In the genomic region with DNA sequence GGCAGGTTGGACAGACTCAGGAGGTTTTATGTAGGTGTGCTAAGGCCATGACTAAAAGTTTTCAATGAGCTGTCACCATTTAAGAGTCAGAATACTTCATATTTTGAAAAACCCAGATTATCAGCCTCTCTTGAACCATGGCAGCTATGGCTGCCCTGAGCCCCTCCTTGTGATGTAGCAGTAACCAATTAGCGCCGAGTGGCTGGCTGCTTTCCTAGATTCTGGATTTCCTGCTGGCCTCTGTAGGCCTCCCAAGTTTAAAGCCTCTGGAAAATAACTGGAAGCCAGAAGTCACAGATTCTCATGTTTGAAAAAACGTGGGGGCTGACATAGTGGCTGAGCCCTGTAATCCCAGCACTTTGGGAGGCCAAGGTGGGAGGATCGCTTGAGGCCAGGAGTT, we compare ENCODE assay signal across 3 cellular contexts.
TF ChIP-seq lines count a peak whose summit lies in the region.

No MANE protein-coding gene starts in this region.

TF ChIP-seq in liver, 16 proteins besides CTCF, POLR2A, EP300 and RAD21:
- TF ChIP-seq, protein P1, sequence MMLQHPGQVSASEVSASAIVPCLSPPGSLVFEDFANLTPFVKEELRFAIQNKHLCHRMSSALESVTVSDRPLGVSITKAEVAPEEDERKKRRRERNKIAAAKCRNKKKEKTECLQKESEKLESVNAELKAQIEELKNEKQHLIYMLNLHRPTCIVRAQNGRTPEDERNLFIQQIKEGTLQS (IDR thresholded peaks at IDR 0.05) = no peak
- TF ChIP-seq RXRA (IDR thresholded peaks at IDR 0.05) (no peak), YY1 (IDR thresholded peaks at IDR 0.05) (no peak), HNF4G (IDR thresholded peaks at IDR 0.05) (no peak), EGR1 (IDR thresholded peaks at IDR 0.05; ENCODE audit: low read depth in 2 of 2) (no peak), NR2F2 (IDR thresholded peaks at IDR 0.05) (no peak), TAF1 (conservative IDR thresholded peaks at IDR 0.05) (no peak), HNF4A (conservative IDR thresholded peaks at IDR 0.05) (no peak), JUND (IDR thresholded peaks at IDR 0.05) (no peak), GABPA (IDR thresholded peaks at IDR 0.05 in 1 of 2, conservative IDR thresholded peaks at IDR 0.05 in 1 of 2) (no peak), FOXA1 (IDR thresholded peaks at IDR 0.05) (no peak), FOXA2 (IDR thresholded peaks at IDR 0.05) (no peak), SP1 (IDR thresholded peaks at IDR 0.05) (no peak)
- TF ChIP-seq, protein P2, sequence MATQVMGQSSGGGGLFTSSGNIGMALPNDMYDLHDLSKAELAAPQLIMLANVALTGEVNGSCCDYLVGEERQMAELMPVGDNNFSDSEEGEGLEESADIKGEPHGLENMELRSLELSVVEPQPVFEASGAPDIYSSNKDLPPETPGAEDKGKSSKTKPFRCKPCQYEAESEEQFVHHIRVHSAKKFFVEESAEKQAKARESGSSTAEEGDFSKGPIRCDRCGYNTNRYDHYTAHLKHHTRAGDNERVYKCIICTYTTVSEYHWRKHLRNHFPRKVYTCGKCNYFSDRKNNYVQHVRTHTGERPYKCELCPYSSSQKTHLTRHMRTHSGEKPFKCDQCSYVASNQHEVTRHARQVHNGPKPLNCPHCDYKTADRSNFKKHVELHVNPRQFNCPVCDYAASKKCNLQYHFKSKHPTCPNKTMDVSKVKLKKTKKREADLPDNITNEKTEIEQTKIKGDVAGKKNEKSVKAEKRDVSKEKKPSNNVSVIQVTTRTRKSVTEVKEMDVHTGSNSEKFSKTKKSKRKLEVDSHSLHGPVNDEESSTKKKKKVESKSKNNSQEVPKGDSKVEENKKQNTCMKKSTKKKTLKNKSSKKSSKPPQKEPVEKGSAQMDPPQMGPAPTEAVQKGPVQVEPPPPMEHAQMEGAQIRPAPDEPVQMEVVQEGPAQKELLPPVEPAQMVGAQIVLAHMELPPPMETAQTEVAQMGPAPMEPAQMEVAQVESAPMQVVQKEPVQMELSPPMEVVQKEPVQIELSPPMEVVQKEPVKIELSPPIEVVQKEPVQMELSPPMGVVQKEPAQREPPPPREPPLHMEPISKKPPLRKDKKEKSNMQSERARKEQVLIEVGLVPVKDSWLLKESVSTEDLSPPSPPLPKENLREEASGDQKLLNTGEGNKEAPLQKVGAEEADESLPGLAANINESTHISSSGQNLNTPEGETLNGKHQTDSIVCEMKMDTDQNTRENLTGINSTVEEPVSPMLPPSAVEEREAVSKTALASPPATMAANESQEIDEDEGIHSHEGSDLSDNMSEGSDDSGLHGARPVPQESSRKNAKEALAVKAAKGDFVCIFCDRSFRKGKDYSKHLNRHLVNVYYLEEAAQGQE (IDR thresholded peaks at IDR 0.05) = no peak
- TF ChIP-seq, protein P3, sequence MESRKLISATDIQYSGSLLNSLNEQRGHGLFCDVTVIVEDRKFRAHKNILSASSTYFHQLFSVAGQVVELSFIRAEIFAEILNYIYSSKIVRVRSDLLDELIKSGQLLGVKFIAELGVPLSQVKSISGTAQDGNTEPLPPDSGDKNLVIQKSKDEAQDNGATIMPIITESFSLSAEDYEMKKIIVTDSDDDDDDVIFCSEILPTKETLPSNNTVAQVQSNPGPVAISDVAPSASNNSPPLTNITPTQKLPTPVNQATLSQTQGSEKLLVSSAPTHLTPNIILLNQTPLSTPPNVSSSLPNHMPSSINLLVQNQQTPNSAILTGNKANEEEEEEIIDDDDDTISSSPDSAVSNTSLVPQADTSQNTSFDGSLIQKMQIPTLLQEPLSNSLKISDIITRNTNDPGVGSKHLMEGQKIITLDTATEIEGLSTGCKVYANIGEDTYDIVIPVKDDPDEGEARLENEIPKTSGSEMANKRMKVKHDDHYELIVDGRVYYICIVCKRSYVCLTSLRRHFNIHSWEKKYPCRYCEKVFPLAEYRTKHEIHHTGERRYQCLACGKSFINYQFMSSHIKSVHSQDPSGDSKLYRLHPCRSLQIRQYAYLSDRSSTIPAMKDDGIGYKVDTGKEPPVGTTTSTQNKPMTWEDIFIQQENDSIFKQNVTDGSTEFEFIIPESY (IDR thresholded peaks at IDR 0.05) = no peak

TF ChIP-seq in HepG2, 621 proteins besides CTCF, POLR2A, EP300 and RAD21 (continues in another document):
- no peak for TF ChIP-seq ARNT2 (CRISPR knock-in tag; IDR thresholded peaks at IDR 0.05; ENCODE audit: low read depth)
- TF ChIP-seq, protein P4, sequence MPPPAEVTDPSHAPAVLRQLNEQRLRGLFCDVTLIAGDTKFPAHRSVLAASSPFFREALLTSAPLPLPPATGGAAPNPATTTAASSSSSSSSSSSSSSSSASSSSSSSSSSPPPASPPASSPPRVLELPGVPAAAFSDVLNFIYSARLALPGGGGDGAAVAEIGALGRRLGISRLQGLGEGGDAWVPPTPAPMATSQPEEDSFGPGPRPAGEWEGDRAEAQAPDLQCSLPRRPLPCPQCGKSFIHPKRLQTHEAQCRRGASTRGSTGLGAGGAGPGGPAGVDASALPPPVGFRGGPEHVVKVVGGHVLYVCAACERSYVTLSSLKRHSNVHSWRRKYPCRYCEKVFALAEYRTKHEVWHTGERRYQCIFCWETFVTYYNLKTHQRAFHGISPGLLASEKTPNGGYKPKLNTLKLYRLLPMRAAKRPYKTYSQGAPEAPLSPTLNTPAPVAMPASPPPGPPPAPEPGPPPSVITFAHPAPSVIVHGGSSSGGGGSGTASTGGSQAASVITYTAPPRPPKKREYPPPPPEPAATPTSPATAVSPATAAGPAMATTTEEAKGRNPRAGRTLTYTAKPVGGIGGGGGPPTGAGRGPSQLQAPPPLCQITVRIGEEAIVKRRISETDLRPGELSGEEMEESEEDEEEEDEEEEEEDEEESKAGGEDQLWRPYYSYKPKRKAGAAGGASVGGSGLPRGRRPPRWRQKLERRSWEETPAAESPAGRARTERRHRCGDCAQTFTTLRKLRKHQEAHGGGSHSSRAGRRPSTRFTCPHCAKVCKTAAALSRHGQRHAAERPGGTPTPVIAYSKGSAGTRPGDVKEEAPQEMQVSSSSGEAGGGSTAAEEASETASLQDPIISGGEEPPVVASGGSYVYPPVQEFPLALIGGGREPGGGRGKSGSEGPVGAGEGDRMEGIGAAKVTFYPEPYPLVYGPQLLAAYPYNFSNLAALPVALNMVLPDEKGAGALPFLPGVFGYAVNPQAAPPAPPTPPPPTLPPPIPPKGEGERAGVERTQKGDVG (CRISPR knock-in tag; IDR thresholded peaks at IDR 0.05; ENCODE audit: borderline replicate concordance) = no peak
- TF ChIP-seq ZBTB3 (CRISPR knock-in tag; IDR thresholded peaks at IDR 0.05; ENCODE audit: borderline replicate concordance, low read depth) = no peak
- TF ChIP-seq NR3C1 (CRISPR knock-in tag; IDR thresholded peaks at IDR 0.05) = no peak
- TF ChIP-seq HNF4A (CRISPR knock-in tag; IDR thresholded peaks at IDR 0.05) = no peak
- TF ChIP-seq NCOA1 (CRISPR knock-in tag; IDR thresholded peaks at IDR 0.05) = no peak
- no peak for TF ChIP-seq DR1 (CRISPR knock-in tag; IDR thresholded peaks at IDR 0.05)
- TF ChIP-seq, protein P5, sequence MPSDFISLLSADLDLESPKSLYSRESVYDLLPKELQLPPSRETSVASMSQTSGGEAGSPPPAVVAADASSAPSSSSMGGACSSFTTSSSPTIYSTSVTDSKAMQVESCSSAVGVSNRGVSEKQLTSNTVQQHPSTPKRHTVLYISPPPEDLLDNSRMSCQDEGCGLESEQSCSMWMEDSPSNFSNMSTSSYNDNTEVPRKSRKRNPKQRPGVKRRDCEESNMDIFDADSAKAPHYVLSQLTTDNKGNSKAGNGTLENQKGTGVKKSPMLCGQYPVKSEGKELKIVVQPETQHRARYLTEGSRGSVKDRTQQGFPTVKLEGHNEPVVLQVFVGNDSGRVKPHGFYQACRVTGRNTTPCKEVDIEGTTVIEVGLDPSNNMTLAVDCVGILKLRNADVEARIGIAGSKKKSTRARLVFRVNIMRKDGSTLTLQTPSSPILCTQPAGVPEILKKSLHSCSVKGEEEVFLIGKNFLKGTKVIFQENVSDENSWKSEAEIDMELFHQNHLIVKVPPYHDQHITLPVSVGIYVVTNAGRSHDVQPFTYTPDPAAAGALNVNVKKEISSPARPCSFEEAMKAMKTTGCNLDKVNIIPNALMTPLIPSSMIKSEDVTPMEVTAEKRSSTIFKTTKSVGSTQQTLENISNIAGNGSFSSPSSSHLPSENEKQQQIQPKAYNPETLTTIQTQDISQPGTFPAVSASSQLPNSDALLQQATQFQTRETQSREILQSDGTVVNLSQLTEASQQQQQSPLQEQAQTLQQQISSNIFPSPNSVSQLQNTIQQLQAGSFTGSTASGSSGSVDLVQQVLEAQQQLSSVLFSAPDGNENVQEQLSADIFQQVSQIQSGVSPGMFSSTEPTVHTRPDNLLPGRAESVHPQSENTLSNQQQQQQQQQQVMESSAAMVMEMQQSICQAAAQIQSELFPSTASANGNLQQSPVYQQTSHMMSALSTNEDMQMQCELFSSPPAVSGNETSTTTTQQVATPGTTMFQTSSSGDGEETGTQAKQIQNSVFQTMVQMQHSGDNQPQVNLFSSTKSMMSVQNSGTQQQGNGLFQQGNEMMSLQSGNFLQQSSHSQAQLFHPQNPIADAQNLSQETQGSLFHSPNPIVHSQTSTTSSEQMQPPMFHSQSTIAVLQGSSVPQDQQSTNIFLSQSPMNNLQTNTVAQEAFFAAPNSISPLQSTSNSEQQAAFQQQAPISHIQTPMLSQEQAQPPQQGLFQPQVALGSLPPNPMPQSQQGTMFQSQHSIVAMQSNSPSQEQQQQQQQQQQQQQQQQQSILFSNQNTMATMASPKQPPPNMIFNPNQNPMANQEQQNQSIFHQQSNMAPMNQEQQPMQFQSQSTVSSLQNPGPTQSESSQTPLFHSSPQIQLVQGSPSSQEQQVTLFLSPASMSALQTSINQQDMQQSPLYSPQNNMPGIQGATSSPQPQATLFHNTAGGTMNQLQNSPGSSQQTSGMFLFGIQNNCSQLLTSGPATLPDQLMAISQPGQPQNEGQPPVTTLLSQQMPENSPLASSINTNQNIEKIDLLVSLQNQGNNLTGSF (CRISPR knock-in tag; IDR thresholded peaks at IDR 0.05) = no peak
- TF ChIP-seq RORA (CRISPR knock-in tag; IDR thresholded peaks at IDR 0.05) = no peak

TF ChIP-seq in GM12891, 5 proteins besides CTCF, POLR2A, EP300 and RAD21:
- TF ChIP-seq SPI1 (IDR thresholded peaks at IDR 0.05; ENCODE audit: low read depth, low read length) (no peak), POU2F2 (IDR thresholded peaks at IDR 0.05; ENCODE audit: low read depth, low read length) (no peak), TAF1 (IDR thresholded peaks at IDR 0.05; ENCODE audit: low read depth, low read length) (no peak), POLR2AphosphoS5 (IDR thresholded peaks at IDR 0.05; ENCODE audit: low read depth, low read length) (no peak), PAX5 (IDR thresholded peaks at IDR 0.05; ENCODE audit: insufficient read depth, low read length, severe bottlenecking) (no peak)
